Comparison of ENCODE assay signal across 25 cellular contexts in the genomic region with DNA sequence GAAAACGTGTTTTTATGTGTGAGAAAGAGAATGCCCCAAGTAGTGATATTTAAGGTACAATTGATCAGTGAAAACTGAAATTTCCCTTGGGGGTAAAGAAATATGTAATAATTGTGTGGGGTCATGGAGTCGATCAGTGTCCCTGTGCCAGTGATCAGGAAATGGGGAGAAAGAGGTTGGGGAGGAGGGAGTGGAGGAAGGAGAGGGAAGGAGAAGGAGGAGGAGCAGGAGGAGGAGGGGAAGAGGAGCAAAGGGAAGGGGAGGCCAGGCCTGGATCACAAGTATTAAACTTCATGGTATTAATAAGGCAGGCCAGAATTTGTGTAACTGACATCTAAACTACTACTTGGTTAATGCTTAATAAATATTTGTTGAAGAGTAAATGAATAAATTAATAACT. TPM values are rescaled to one million over a fixed set of nuclear protein-coding genes. Genes with fewer than 3 reads are reported as not detected.
"Had no signal": no experiment of that assay in that cellular context is flagged by ENCODE, and none has a peak within 500 bp of the region (broad histone marks: within the 10 kb centered on the region; RNA-seq: fewer than 3 reads in every experiment).

No MANE protein-coding gene starts in this region.

- H3K27ac Mint-ChIP-seq: activated CD8-positive, alpha-beta memory T cell treated with anti-CD3 and anti-CD28 coated beads, Interleukin-2, amount 10 ng/mL, durations not matched to agents 7 days and 5 days; activated CD8-positive, alpha-beta T cell treated with anti-CD3 and anti-CD28 coated beads, Interleukin-2, amount 10 ng/mL, durations not matched to agents 7 days and 5 days; activated naive CD8-positive, alpha-beta T cell; mesothelial cell of epicardium; naive thymus-derived CD8-positive, alpha-beta T cell; T-helper 17 cell had no signal

- H3K4me1 Mint-ChIP-seq: activated CD8-positive, alpha-beta memory T cell treated with anti-CD3 and anti-CD28 coated beads, Interleukin-2, amount 10 ng/mL, durations not matched to agents 7 days and 5 days; naive thymus-derived CD8-positive, alpha-beta T cell; neural crest cell; T-helper 17 cell had no signal

- H3K79me2 ChIP-seq: parathyroid adenoma had no signal

- H3K4me3 ChIP-seq: cardiac muscle cell, colonic mucosa, testis had no signal

- H3K4me1 ChIP-seq: colonic mucosa, parathyroid adenoma had no signal

- H3K36me3 ChIP-seq: cardiac muscle cell, colonic mucosa had no signal

- ATAC-seq: activated CD8-positive, alpha-beta memory T cell treated with anti-CD3 and anti-CD28 coated beads, Interleukin-2, amount 10 ng/mL, durations not matched to agents 7 days and 5 days; activated CD8-positive, alpha-beta T cell treated with anti-CD3 and anti-CD28 coated beads, Interleukin-2, amount 10 ng/mL, durations not matched to agents 7 days and 5 days; naive thymus-derived CD8-positive, alpha-beta T cell; right cardiac atrium; T-helper 17 cell had no signal

- DNase-seq: activated CD4-positive, alpha-beta T cell treated with anti-CD3 and anti-CD28 coated beads, Interleukin-2, amount 50 U/mL, for 1 hour; activated CD8-positive, alpha-beta memory T cell treated with anti-CD3 and anti-CD28 coated beads, Interleukin-2, amount 10 ng/mL, durations not matched to agents 7 days and 5 days; activated CD8-positive, alpha-beta T cell treated with anti-CD3 and anti-CD28 coated beads, Interleukin-2, amount 10 ng/mL, durations not matched to agents 7 days and 5 days; activated naive CD4-positive, alpha-beta T cell; activated T-cell treated with anti-CD3 and anti-CD28 coated beads, Interleukin-2, amount 50 U/mL, for 48 hours; aorta; cerebellar nuclear complex; colonic mucosa; effector CD8-positive, alpha-beta T cell; naive thymus-derived CD8-positive, alpha-beta T cell; nucleus accumbens; right cardiac atrium; stimulated activated CD4-positive, alpha-beta T cell treated with anti-CD3 and anti-CD28 coated beads, Interleukin-2, amount 100 ng/mL, for 48 hours; stimulated activated naive CD4-positive, alpha-beta T cell treated with Interleukin-2 at 50 U/mL for 16 hours; T-helper 17 cell; T1000; testis; trophoblast cell had no signal

- H3K9me3 Mint-ChIP-seq: brain, mesothelial cell of epicardium, neural crest cell had no signal

- H3K9me3 ChIP-seq: colonic mucosa, testis had no signal

- H3K27ac ChIP-seq: cardiac muscle cell, colonic mucosa, epithelial cell of prostate, parathyroid adenoma, testis had no signal

- H2AFZ ChIP-seq: parathyroid adenoma had no signal

- H3K36me3 Mint-ChIP-seq: activated CD8-positive, alpha-beta memory T cell treated with anti-CD3 and anti-CD28 coated beads, Interleukin-2, amount 10 ng/mL, durations not matched to agents 7 days and 5 days; activated naive CD8-positive, alpha-beta T cell; brain; naive thymus-derived CD8-positive, alpha-beta T cell had no signal

- H3K9ac ChIP-seq: parathyroid adenoma had no signal

- H3K27me3 ChIP-seq: cardiac muscle cell, colonic mucosa, testis had no signal

- H3K4me3 Mint-ChIP-seq: activated CD8-positive, alpha-beta memory T cell treated with anti-CD3 and anti-CD28 coated beads, Interleukin-2, amount 10 ng/mL, durations not matched to agents 7 days and 5 days; activated CD8-positive, alpha-beta T cell treated with anti-CD3 and anti-CD28 coated beads, Interleukin-2, amount 10 ng/mL, durations not matched to agents 7 days and 5 days; activated naive CD8-positive, alpha-beta T cell; brain; mesothelial cell of epicardium; naive thymus-derived CD8-positive, alpha-beta T cell; neural crest cell; T-helper 17 cell had no signal

RNA-seq across cellular contexts. Expression of a gene that starts 30.4 kb away (rescaled TPM):
- total RNA-seq: activated CD8-positive, alpha-beta memory T cell treated with anti-CD3 and anti-CD28 coated beads, Interleukin-2, amount 10 ng/mL, durations not matched to agents 7 days and 5 days; activated CD8-positive, alpha-beta T cell treated with anti-CD3 and anti-CD28 coated beads, Interleukin-2, amount 10 ng/mL, durations not matched to agents 7 days and 5 days; naive thymus-derived CD8-positive, alpha-beta T cell; T-helper 17 cell had no signal
- polyA plus RNA-seq: naive thymus-derived CD8-positive, alpha-beta T cell had no signal
